17 cellular contexts compared by ENCODE assay signal in the genomic region with DNA sequence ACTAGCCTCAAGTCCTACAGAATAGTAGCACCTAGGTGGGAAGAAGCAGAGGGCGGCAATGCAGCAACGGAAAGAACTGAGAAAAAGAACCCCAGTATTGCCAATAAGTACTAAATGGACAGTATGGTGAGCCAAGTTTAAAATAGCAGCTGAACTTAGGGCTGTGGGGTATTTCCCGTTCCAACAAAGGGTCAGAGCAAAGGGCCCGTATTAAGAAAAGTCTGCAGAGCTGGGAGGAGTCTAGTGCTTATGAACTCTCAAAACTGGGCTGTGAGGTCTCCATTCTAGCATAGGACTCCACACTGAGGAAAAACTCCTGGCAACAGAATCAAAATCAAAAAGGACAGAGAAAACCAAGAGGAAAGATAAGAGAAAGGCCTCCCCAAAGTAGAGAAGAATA.
A peak's percentile ranks its signal among the peaks of the same experiment; 100 is the strongest.
DNase-seq lines count a peak whose midpoint lies in the region; ATAC-seq and TF ChIP-seq lines count a peak whose summit lies in the region.
"Had no signal": no experiment of that assay in that cellular context is flagged by ENCODE, and none has a peak within 500 bp of the region (broad histone marks: within the 10 kb centered on the region; RNA-seq: fewer than 3 reads in every experiment).

No MANE protein-coding gene starts in this region.

- H3K27me3 Mint-ChIP-seq in CD4-positive, CD25-positive, alpha-beta regulatory T cell: no peaks in the 10 kb centered on the region
- H3K27me3 Mint-ChIP-seq in activated naive CD8-positive, alpha-beta T cell: no peaks in the 10 kb centered on the region

- H3K9me3 Mint-ChIP-seq in CD4-positive, CD25-positive, alpha-beta regulatory T cell: peaks cover 0 to 6% (median 0%) of the 10 kb centered on the region in 7 donors
- H3K9me3 Mint-ChIP-seq in activated naive CD8-positive, alpha-beta T cell (ENCODE audit: low read depth): no peaks in the 10 kb centered on the region

- H3K4me3 Mint-ChIP-seq in CD4-positive, CD25-positive, alpha-beta regulatory T cell: no peak overlapping the region
- H3K4me3 Mint-ChIP-seq in activated naive CD8-positive, alpha-beta T cell: no peak overlapping the region

- H3K4me3 ChIP-seq in CD4-positive, CD25-positive, alpha-beta regulatory T cell (ENCODE audit: low read depth, low read length): no peak overlapping the region
- H3K4me3 ChIP-seq in osteoblast (ENCODE audit: insufficient read depth, low read length): no peak overlapping the region
- H3K4me3 ChIP-seq: A549, BLaER1, PC-9 had no signal

- peaks cover 2% of the 10 kb centered on the region for H4K20me1 ChIP-seq in osteoblast (ENCODE audit: insufficient read depth, low read length)
- H4K20me1 ChIP-seq: BLaER1 had no signal

- DNase-seq in CD4-positive, CD25-positive, alpha-beta regulatory T cell: no peak
- DNase-seq in epithelial cell of prostate (ENCODE audit: low read depth, low spot score) (no peak), osteoblast (ENCODE audit: insufficient read length, low spot score, missing footprints) (peak; percentile 73), KG1 (lab: John Stamatoyannopoulos, UW) (no peak)
- DNase-seq in stimulated activated CD4-positive, alpha-beta T cell treated with anti-CD3 and anti-CD28 coated beads, Interleukin-4, amount 100 ng/mL, for 24 hours: no peak
- DNase-seq: DMS79, KBM-7, NCI-H1417, NCI-H187, NCI-H345, NCI-H524 treated with DMSO at 0.1 percent for 48 hours, PC-9 had no signal

- H3K4me1 Mint-ChIP-seq in CD4-positive, CD25-positive, alpha-beta regulatory T cell: peaks cover 23 to 52% (median 38%) of the 10 kb centered on the region in 4 donors
- peaks cover 40% of the 10 kb centered on the region for H3K4me1 Mint-ChIP-seq in activated naive CD8-positive, alpha-beta T cell (ENCODE audit: low read depth)

- no peak for ATAC-seq in CD4-positive, CD25-positive, alpha-beta regulatory T cell (ENCODE audit: low read depth in 2 of 2)
- no peak for ATAC-seq in GM21423 (IDR thresholded peaks at IDR 0.05; ENCODE audit: unreplicated experiment)
- ATAC-seq: A549, HepG2 had no signal

- peaks cover 22% of the 10 kb centered on the region for H3K79me2 ChIP-seq in osteoblast (ENCODE audit: insufficient read depth, low read length)

- H3K36me3 Mint-ChIP-seq in CD4-positive, CD25-positive, alpha-beta regulatory T cell: peaks cover 60% of the 10 kb centered on the region
- peaks cover 25% of the 10 kb centered on the region for H3K36me3 Mint-ChIP-seq in activated naive CD8-positive, alpha-beta T cell

- peak overlapping the region in 2 of 3 donors; percentile 6 to 37 for H3K27ac Mint-ChIP-seq in CD4-positive, CD25-positive, alpha-beta regulatory T cell
- peak overlapping the region; percentile 70 for H3K27ac Mint-ChIP-seq in activated naive CD8-positive, alpha-beta T cell

- H3K36me3 ChIP-seq in CD4-positive, CD25-positive, alpha-beta regulatory T cell (ENCODE audit: control insufficient read depth, insufficient read depth, low read length): peaks cover 40% of the 10 kb centered on the region
- peaks cover 11% of the 10 kb centered on the region for H3K36me3 ChIP-seq in osteoblast (ENCODE audit: insufficient read depth, low read length)

- H3K27me3 ChIP-seq in CD4-positive, CD25-positive, alpha-beta regulatory T cell (ENCODE audit: control insufficient read depth, insufficient read depth, low read length): no peaks in the 10 kb centered on the region
- H3K27me3 ChIP-seq in osteoblast (ENCODE audit: insufficient read depth, low read length): no peaks in the 10 kb centered on the region
- H3K27me3 ChIP-seq: BLaER1 had no signal

- H2AFZ ChIP-seq in osteoblast (ENCODE audit: low read length): no peak overlapping the region
- H2AFZ ChIP-seq: PC-9 had no signal

- TF ChIP-seq CTCF in osteoblast (IDR thresholded peaks at IDR 0.05; ENCODE audit: extremely low read depth, low read depth, low read length): no peak

- H3K4me1 ChIP-seq in CD4-positive, CD25-positive, alpha-beta regulatory T cell (ENCODE audit: control insufficient read depth, insufficient read depth, low read length, poor library complexity, severe bottlenecking): no peaks in the 10 kb centered on the region
- no peaks in the 10 kb centered on the region for H3K4me1 ChIP-seq in osteoblast (ENCODE audit: insufficient read depth, low read length)
- H3K4me1 ChIP-seq: A549, BLaER1 had no signal

- no peak overlapping the region for H3K4me2 ChIP-seq in osteoblast (ENCODE audit: insufficient read depth, low read length)
- H3K4me2 ChIP-seq: A549, BLaER1, PC-9 had no signal

- H3K9me3 ChIP-seq in CD4-positive, CD25-positive, alpha-beta regulatory T cell (ENCODE audit: control insufficient read depth in 2 of 2, low read length in 2 of 2): no peaks in the 10 kb centered on the region
- H3K9me3 ChIP-seq in osteoblast (ENCODE audit: low read depth, low read length): no peaks in the 10 kb centered on the region
- H3K9me3 ChIP-seq: A549 had no signal

- H3K27ac ChIP-seq in CD4-positive, CD25-positive, alpha-beta regulatory T cell (ENCODE audit: insufficient read depth, low read length, poor library complexity, severe bottlenecking): no peak overlapping the region
- H3K27ac ChIP-seq in epithelial cell of prostate: peak overlapping the region; percentile 5
- H3K27ac ChIP-seq in osteoblast (ENCODE audit: low read depth, low read length): no peak overlapping the region
- H3K27ac ChIP-seq: A549, BLaER1, PC-9 had no signal
